ENCODE assay signal across 21 cellular contexts in the genomic region with DNA sequence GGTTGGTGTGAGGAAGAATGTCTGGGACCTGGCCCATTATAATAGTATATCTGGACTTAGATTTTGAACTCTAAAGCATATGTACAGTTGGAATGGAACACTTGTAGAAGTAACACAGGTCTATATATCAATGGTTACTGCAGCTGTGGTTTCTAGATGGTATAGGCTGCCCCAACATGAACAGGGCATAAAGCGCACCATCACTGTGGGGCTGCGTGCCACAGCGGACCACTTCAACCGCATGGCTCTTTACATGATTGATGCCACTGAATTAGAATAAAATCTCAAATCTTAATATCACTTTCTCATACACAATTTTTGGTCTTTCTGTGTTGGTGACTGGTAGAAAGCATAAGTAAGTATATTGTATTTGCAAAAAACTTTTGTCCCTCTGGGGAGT. TPM values are rescaled to one million over a fixed set of nuclear protein-coding genes. Genes with fewer than 3 reads are reported as not detected.
"Had no signal": no experiment of that assay in that cellular context is flagged by ENCODE, and none has a peak within 500 bp of the region (broad histone marks: within the 10 kb centered on the region; RNA-seq: fewer than 3 reads in every experiment).

No MANE protein-coding gene starts in this region.

- H3K27me3 Mint-ChIP-seq: activated CD4-positive, alpha-beta T cell treated with anti-CD3 and anti-CD28 coated beads, Interleukin-2, amount 10 ng/mL, durations not matched to agents 7 days and 5 days; dendritic cell treated with granulocyte-macrophage colony-stimulating factor and Interleukin-4, amounts not matched to agents 40 ng/mL and 50 ng/mL, for 4 days; stimulated activated naive CD8-positive, alpha-beta T cell treated with anti-CD3 and anti-CD28 coated beads, Interleukin-15, Interleukin-2, amounts not matched to agents 100 ng/mL and 50 ng/mL, for 24 hours; T-cell; type B pancreatic cell had no signal

- FAIRE-seq: small intestine had no signal

- H3K4me1 ChIP-seq: right atrium auricular region, testis had no signal

- H3K4me1 Mint-ChIP-seq: activated CD4-positive, alpha-beta T cell treated with anti-CD3 and anti-CD28 coated beads, Interleukin-2, amount 10 ng/mL, durations not matched to agents 7 days and 5 days; nephron; T-cell had no signal

- H3K4me3 ChIP-seq: right atrium auricular region, testis had no signal

- H3K27ac ChIP-seq: epithelial cell of prostate, right atrium auricular region, testis had no signal

- H3K9me3 Mint-ChIP-seq: activated CD4-positive, alpha-beta T cell treated with anti-CD3 and anti-CD28 coated beads, Interleukin-2, amount 10 ng/mL, durations not matched to agents 7 days and 5 days; dendritic cell treated with granulocyte-macrophage colony-stimulating factor and Interleukin-4, amounts not matched to agents 40 ng/mL and 50 ng/mL, for 4 days; nephron; stimulated activated naive CD8-positive, alpha-beta T cell treated with anti-CD3 and anti-CD28 coated beads, Interleukin-15, Interleukin-2, amounts not matched to agents 100 ng/mL and 50 ng/mL, for 24 hours; T-cell; type B pancreatic cell had no signal

- H3K9me3 ChIP-seq: right atrium auricular region, testis had no signal

- H3K27ac Mint-ChIP-seq: activated CD4-positive, alpha-beta T cell treated with anti-CD3 and anti-CD28 coated beads, Interleukin-2, amount 10 ng/mL, durations not matched to agents 7 days and 5 days; activated CD8-positive, alpha-beta T cell treated with anti-CD3 and anti-CD28 coated beads, Interleukin-2, amount 10 ng/mL, durations not matched to agents 7 days and 5 days; dendritic cell treated with granulocyte-macrophage colony-stimulating factor and Interleukin-4, amounts not matched to agents 40 ng/mL and 50 ng/mL, for 4 days; nephron; stimulated activated naive CD8-positive, alpha-beta T cell treated with anti-CD3 and anti-CD28 coated beads, Interleukin-15, Interleukin-2, amounts not matched to agents 100 ng/mL and 50 ng/mL, for 24 hours; T-cell; type B pancreatic cell had no signal

- H3K27me3 ChIP-seq: brain microvascular endothelial cell, right atrium auricular region, testis had no signal

- H3K4me3 Mint-ChIP-seq: activated CD4-positive, alpha-beta T cell treated with anti-CD3 and anti-CD28 coated beads, Interleukin-2, amount 10 ng/mL, durations not matched to agents 7 days and 5 days; activated CD8-positive, alpha-beta T cell treated with anti-CD3 and anti-CD28 coated beads, Interleukin-2, amount 10 ng/mL, durations not matched to agents 7 days and 5 days; dendritic cell treated with granulocyte-macrophage colony-stimulating factor and Interleukin-4, amounts not matched to agents 40 ng/mL and 50 ng/mL, for 4 days; nephron; stimulated activated naive CD8-positive, alpha-beta T cell treated with anti-CD3 and anti-CD28 coated beads, Interleukin-15, Interleukin-2, amounts not matched to agents 100 ng/mL and 50 ng/mL, for 24 hours; T-cell; type B pancreatic cell had no signal

- DNase-seq: activated CD4-positive, alpha-beta T cell treated with anti-CD3 and anti-CD28 coated beads, Interleukin-2, amount 10 ng/mL, durations not matched to agents 7 days and 5 days; activated CD8-positive, alpha-beta T cell treated with anti-CD3 and anti-CD28 coated beads, Interleukin-2, amount 10 ng/mL, durations not matched to agents 7 days and 5 days; aorta; brain microvascular endothelial cell; foreskin fibroblast; left cardiac atrium; small intestine; stimulated activated CD4-positive, alpha-beta T cell treated with anti-CD3 and anti-CD28 coated beads, Interleukin-15, amount 100 ng/mL, for 24 hours; stimulated activated CD4-positive, alpha-beta T cell treated with anti-CD3 and anti-CD28 coated beads, Interleukin-2, amount 100 ng/mL, for 48 hours; T-cell; T-helper 9 cell; testis had no signal

RNA-seq across cellular contexts. Expression of a gene that starts 59.5 kb away (rescaled TPM):
- total RNA-seq: activated CD4-positive, alpha-beta T cell treated with anti-CD3 and anti-CD28 coated beads, Interleukin-2, amount 10 ng/mL, durations not matched to agents 7 days and 5 days; activated CD8-positive, alpha-beta T cell treated with anti-CD3 and anti-CD28 coated beads, Interleukin-2, amount 10 ng/mL, durations not matched to agents 7 days and 5 days; aorta; glomerular endothelial cell; left cardiac atrium; mesenteric fat pad; posterior vena cava; right atrium auricular region had no signal
- polyA plus RNA-seq: aorta, small intestine had no signal
